6 cellular contexts compared by ENCODE assay signal in genomic region chr7:132601783-132602182, GRCh38. TPM values are rescaled to one million over a fixed set of nuclear protein-coding genes. Genes with fewer than 3 reads are reported as not detected.
"Had no signal": no experiment of that assay in that cellular context is flagged by ENCODE, and none has a peak within 500 bp of the region (broad histone marks: within the 10 kb centered on the region; RNA-seq: fewer than 3 reads in every experiment).

No MANE protein-coding gene starts in this region.

- DNase-seq: H9, HCEC 1CT, IMR-90 had no signal

- H3K27ac Mint-ChIP-seq: GM23338, H9 had no signal

- H3K4me3 ChIP-seq: GM23338, K562 had no signal

- H3K4me3 Mint-ChIP-seq: GM23338, H9 had no signal

- ATAC-seq: GM23338, K562 had no signal

- H3K9me3 Mint-ChIP-seq: GM23338, H9 had no signal

RNA-seq across cellular contexts. Expression of gene PLXNA4, which starts 25.5 kb away (rescaled TPM):
- total RNA-seq: HT-29 had no signal
